In the genomic region with DNA sequence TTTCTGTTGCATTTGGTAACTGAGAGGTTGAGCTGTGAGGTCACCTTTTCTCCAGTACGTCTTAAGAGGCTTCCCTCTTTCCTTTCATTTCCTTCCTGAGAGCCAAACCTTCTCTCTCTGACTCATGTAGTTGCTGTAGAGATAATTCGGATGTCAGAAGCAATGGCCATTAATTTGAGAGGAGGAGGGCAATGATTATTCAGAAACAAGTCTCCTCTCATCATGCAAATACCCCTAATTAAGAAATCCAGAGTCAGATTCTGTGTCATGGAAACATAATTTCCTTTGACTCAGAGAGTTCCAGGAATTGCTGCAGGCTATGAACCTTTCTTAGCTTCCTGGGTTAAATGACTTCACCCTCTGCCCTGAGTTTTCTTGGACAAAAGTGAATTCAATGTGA, we compare ENCODE assay signal across 13 cellular contexts. TPM values are rescaled to one million over a fixed set of nuclear protein-coding genes. Genes with fewer than 3 reads are reported as not detected.
DNase-seq lines count a peak whose midpoint lies in the region; ATAC-seq and TF ChIP-seq lines count a peak whose summit lies in the region.
"Had no signal": no experiment of that assay in that cellular context is flagged by ENCODE, and none has a peak within 500 bp of the region (broad histone marks: within the 10 kb centered on the region; RNA-seq: fewer than 3 reads in every experiment).

No MANE protein-coding gene starts in this region.

- H3K4me3 Mint-ChIP-seq in activated CD8-positive, alpha-beta T cell treated with anti-CD3 and anti-CD28 coated beads for 36 hours = no peak overlapping the region
- H3K4me3 Mint-ChIP-seq in activated CD8-positive, alpha-beta T cell treated with anti-CD3 and anti-CD28 coated beads, Interleukin-2, amount 10 ng/mL, durations not matched to agents 7 days and 5 days = no peak overlapping the region

- peaks cover 15% of the 10 kb centered on the region for H3K9me3 ChIP-seq in adipocyte (ENCODE audit: control insufficient read depth, low read length)
- peaks cover 7% of the 10 kb centered on the region for H3K9me3 ChIP-seq in suprapubic skin

- no peak for TF ChIP-seq EP300 in suprapubic skin (IDR thresholded peaks at IDR 0.05)

- 28% methylated on average over 2 of the region's 2 CpGs for WGBS in suprapubic skin

- peak overlapping the region; percentile 32 for H3K9ac ChIP-seq in adipocyte (ENCODE audit: low read length)

- intact Hi-C loops in activated CD8-positive, alpha-beta T cell treated with anti-CD3 and anti-CD28 coated beads for 36 hours (cut with micrococcal nuclease) = no loop called here

- H3K27ac Mint-ChIP-seq in activated CD8-positive, alpha-beta T cell treated with anti-CD3 and anti-CD28 coated beads for 36 hours = peak overlapping the region; percentile 45
- H3K27ac Mint-ChIP-seq in activated CD8-positive, alpha-beta T cell treated with anti-CD3 and anti-CD28 coated beads, Interleukin-2, amount 10 ng/mL, durations not matched to agents 7 days and 5 days = no peak overlapping the region

- peak overlapping the region; percentile 45 for H3K4me3 ChIP-seq in adipocyte (ENCODE audit: low read length)
- H3K4me3 ChIP-seq in suprapubic skin = no peak overlapping the region
- H3K4me3 ChIP-seq: colonic mucosa, spleen had no signal

- TF ChIP-seq POLR2A in suprapubic skin (IDR thresholded peaks at IDR 0.05) = no peak

- no peak for ATAC-seq in activated CD8-positive, alpha-beta T cell treated with anti-CD3 and anti-CD28 coated beads for 36 hours
- no peak for ATAC-seq in activated CD8-positive, alpha-beta T cell treated with anti-CD3 and anti-CD28 coated beads, Interleukin-2, amount 10 ng/mL, durations not matched to agents 7 days and 5 days
- no peak for ATAC-seq in HG03439 (IDR thresholded peaks at IDR 0.05; ENCODE audit: unreplicated experiment)

- H3K4me1 Mint-ChIP-seq in activated CD8-positive, alpha-beta T cell treated with anti-CD3 and anti-CD28 coated beads for 36 hours (ENCODE audit: low read depth) = peaks cover 17% of the 10 kb centered on the region
- H3K4me1 Mint-ChIP-seq in activated CD8-positive, alpha-beta T cell treated with anti-CD3 and anti-CD28 coated beads, Interleukin-2, amount 10 ng/mL, durations not matched to agents 7 days and 5 days (ENCODE audit: low read depth) = peaks cover 6% of the 10 kb centered on the region

- peaks cover 14% of the 10 kb centered on the region for H3K36me3 Mint-ChIP-seq in activated CD8-positive, alpha-beta T cell treated with anti-CD3 and anti-CD28 coated beads for 36 hours (ENCODE audit: low read depth)
- peaks cover 6% of the 10 kb centered on the region for H3K36me3 Mint-ChIP-seq in activated CD8-positive, alpha-beta T cell treated with anti-CD3 and anti-CD28 coated beads, Interleukin-2, amount 10 ng/mL, durations not matched to agents 7 days and 5 days (ENCODE audit: low read depth)

- peaks cover 2% of the 10 kb centered on the region for H3K27me3 Mint-ChIP-seq in activated CD8-positive, alpha-beta T cell treated with anti-CD3 and anti-CD28 coated beads for 36 hours
- no peaks in the 10 kb centered on the region for H3K27me3 Mint-ChIP-seq in activated CD8-positive, alpha-beta T cell treated with anti-CD3 and anti-CD28 coated beads, Interleukin-2, amount 10 ng/mL, durations not matched to agents 7 days and 5 days (ENCODE audit: low read depth)

- CTCF ChIA-PET in activated CD8-positive, alpha-beta T cell treated with anti-CD3 and anti-CD28 coated beads for 36 hours (lab: Charles Lee) = no interaction called here
- CTCF ChIA-PET in activated CD8-positive, alpha-beta T cell treated with anti-CD3 and anti-CD28 coated beads, Interleukin-2, amount 10 ng/mL, durations not matched to agents 7 days and 5 days (lab: Charles Lee) = no interaction called here

- DNase-seq in activated CD8-positive, alpha-beta T cell treated with anti-CD3 and anti-CD28 coated beads for 36 hours = no peak
- DNase-seq in activated CD8-positive, alpha-beta T cell treated with anti-CD3 and anti-CD28 coated beads, Interleukin-2, amount 10 ng/mL, durations not matched to agents 7 days and 5 days = no peak
- DNase-seq in adipocyte (ENCODE audit: low read depth) (peak; percentile 77), hepatic stellate cell (ENCODE audit: low spot score) (peak; percentile 44), suprapubic skin (ENCODE audit: low spot score in 2 of 2) (no peak), medulla oblongata (ENCODE audit: extremely low spot score) (no peak)
- DNase-seq in stimulated activated CD4-positive, alpha-beta T cell treated with anti-CD3 and anti-CD28 coated beads, Interleukin-2, amount 100 ng/mL, for 24 hours = no peak
- DNase-seq: colonic mucosa, hippocampal formation, Karpas-422, SIG-M5, spleen had no signal

- H3K36me3 ChIP-seq in adipocyte (ENCODE audit: control insufficient read depth, insufficient read depth, low read length, severe bottlenecking) = no peaks in the 10 kb centered on the region
- H3K36me3 ChIP-seq in suprapubic skin = no peaks in the 10 kb centered on the region
- H3K36me3 ChIP-seq: colonic mucosa, spleen had no signal

- peaks cover 13% of the 10 kb centered on the region for H3K4me1 ChIP-seq in adipocyte (ENCODE audit: control insufficient read depth, insufficient read depth, low read length)
- H3K4me1 ChIP-seq in suprapubic skin = peaks cover 10% of the 10 kb centered on the region
- H3K4me1 ChIP-seq: colonic mucosa, spleen had no signal

- TF ChIP-seq CTCF in activated CD8-positive, alpha-beta T cell treated with anti-CD3 and anti-CD28 coated beads for 36 hours (IDR thresholded peaks at IDR 0.05) = no peak
- no peak for TF ChIP-seq CTCF in suprapubic skin (IDR thresholded peaks at IDR 0.05)

- POLR2A ChIA-PET in activated CD8-positive, alpha-beta T cell treated with anti-CD3 and anti-CD28 coated beads for 36 hours (lab: Charles Lee) = no interaction called here
- POLR2A ChIA-PET in activated CD8-positive, alpha-beta T cell treated with anti-CD3 and anti-CD28 coated beads, Interleukin-2, amount 10 ng/mL, durations not matched to agents 7 days and 5 days (lab: Charles Lee) = no interaction called here

- H3K27ac ChIP-seq in suprapubic skin = peak overlapping the region; percentile 53
- H3K27ac ChIP-seq: colonic mucosa had no signal

- peaks cover 19% of the 10 kb centered on the region for H3K9me3 Mint-ChIP-seq in activated CD8-positive, alpha-beta T cell treated with anti-CD3 and anti-CD28 coated beads for 36 hours
- peaks cover 9% of the 10 kb centered on the region for H3K9me3 Mint-ChIP-seq in activated CD8-positive, alpha-beta T cell treated with anti-CD3 and anti-CD28 coated beads, Interleukin-2, amount 10 ng/mL, durations not matched to agents 7 days and 5 days (ENCODE audit: insufficient read depth)

- H3K27me3 ChIP-seq in adipocyte (replicated peaks; ENCODE audit: control insufficient read depth, insufficient read depth, low read length) (no peaks in the 10 kb centered on the region), suprapubic skin (no peaks in the 10 kb centered on the region)
- H3K27me3 ChIP-seq: colonic mucosa, spleen had no signal

RNA-seq across cellular contexts. Expression of a gene that starts 59.0 kb away (rescaled TPM):
- 10 to 100 TPM; 29.0 to 32.1 TPM for total RNA-seq in activated CD8-positive, alpha-beta T cell treated with anti-CD3 and anti-CD28 coated beads for 36 hours
- 10 to 100 TPM; 40.0 to 43.0 TPM for total RNA-seq in activated CD8-positive, alpha-beta T cell treated with anti-CD3 and anti-CD28 coated beads, Interleukin-2, amount 10 ng/mL, durations not matched to agents 7 days and 5 days
- 10 to 100 TPM; 43.8 to 58.1 (median 53.0) TPM for total RNA-seq in suprapubic skin

Comparison
In these comparisons a context has a peak if more than half of its experiments do, and no peak if none do; other contexts are left out.
1. DNase-seq: peak in adipocyte (single experiment) and hepatic stellate cell (single experiment); none in activated CD8-positive, alpha-beta T cell treated with anti-CD3 and anti-CD28 coated beads for 36 hours (single experiment), activated CD8-positive, alpha-beta T cell treated with anti-CD3 and anti-CD28 coated beads, Interleukin-2, amount 10 ng/mL, durations not matched to agents 7 days and 5 days (single experiment), suprapubic skin (0 of 2), stimulated activated CD4-positive, alpha-beta T cell treated with anti-CD3 and anti-CD28 coated beads, Interleukin-2, amount 100 ng/mL, for 24 hours (0 of 2) and medulla oblongata (single experiment).